8 cellular contexts compared by ENCODE assay signal in genomic region chr11:123194308-123195181, GRCh38. TPM values are rescaled to one million over a fixed set of nuclear protein-coding genes. Genes with fewer than 3 reads are reported as not detected.
A peak's percentile ranks its signal among the peaks of the same experiment; 100 is the strongest.
DNase-seq lines count a peak whose midpoint lies in the region; ATAC-seq and TF ChIP-seq lines count a peak whose summit lies in the region.

No MANE protein-coding gene starts in this region.

- intact Hi-C loops in A673 (cut with micrococcal nuclease; ENCODE audit: unreplicated experiment) = no loop called here
- intact Hi-C loops in breast epithelium (cut with DNase I; ENCODE audit: low total_unique reads) = no loop called here
- intact Hi-C loops in left lung (cut with DNase I) = no loop called here
- intact Hi-C loops in OCI-LY7 (cut with micrococcal nuclease; ENCODE audit: unreplicated experiment) = no loop called here

- no peak overlapping the region for H3K4me2 ChIP-seq in OCI-LY7 (ENCODE audit: low read length)

- ATAC-seq in left lung (peak; percentile 65), upper lobe of left lung (ENCODE audit: low FRiP score in 2 of 2) (peak in 1 of 2 donors; percentile 70), GM19455 (IDR thresholded peaks at IDR 0.05; ENCODE audit: unreplicated experiment) (no peak)

- WGBS in upper lobe of left lung, 2 donors = 7% methylated on average over 17 to 21 of the region's 53 CpGs

- H2AFZ ChIP-seq in OCI-LY7 (ENCODE audit: low read length) = no peak overlapping the region

- no TSS peak for BruUV-seq in A673 (replicated peaks; lab: Mats Ljungman, UMichigan)
- no TSS peak for BruUV-seq in OCI-LY7 (replicated peaks; lab: Mats Ljungman, UMichigan)

- no peaks in the 10 kb centered on the region for H3K27me3 ChIP-seq in A673 (replicated peaks; ENCODE audit: insufficient read depth, low read depth, low read length, poor library complexity)
- H3K27me3 ChIP-seq in breast epithelium = peaks cover 3 to 8% of the 10 kb centered on the region in 2 donors
- H3K27me3 ChIP-seq in left lung = peaks cover 28 to 96% of the 10 kb centered on the region in 2 donors
- peaks cover 0 to 21% (median 10%) of the 10 kb centered on the region in 4 donors for H3K27me3 ChIP-seq in upper lobe of left lung

- CTCF ChIA-PET in A673 (lab: Charles Lee) = interaction anchor here (0.6 kb wide), 1 partner anchor 16 kb away, joined by 3 read pairs; no protein-coding TSS in a partner anchor
- CTCF ChIA-PET in OCI-LY7 (lab: Charles Lee; ENCODE audit: unreplicated experiment) = no interaction called here

- POLR2A ChIA-PET in A673 (lab: Charles Lee; ENCODE audit: low non-redundant PET) = no interaction called here
- POLR2A ChIA-PET in OCI-LY7 (lab: Charles Lee) = no interaction called here

- TF ChIP-seq EP300 in upper lobe of left lung (IDR thresholded peaks at IDR 0.05) = no peak

- H3K27ac ChIP-seq in A673 (ENCODE audit: low read depth, low read length, poor library complexity, severe bottlenecking) = peak overlapping the region; percentile 81
- peak overlapping the region; percentile 83 to 93 for H3K27ac ChIP-seq in breast epithelium
- peak overlapping the region; percentile 33 to 50 for H3K27ac ChIP-seq in left lung
- peak overlapping the region; percentile 50 to 64 (median 63) for H3K27ac ChIP-seq in upper lobe of left lung
- H3K27ac ChIP-seq in OCI-LY7 (ENCODE audit: low read depth, low read length, poor library complexity, severe bottlenecking) = no peak overlapping the region

- no peak for TF ChIP-seq POLR2A in breast epithelium (IDR thresholded peaks at IDR 0.05)
- no peak for TF ChIP-seq POLR2A in upper lobe of left lung (IDR thresholded peaks at IDR 0.05)

- H3K9me2 ChIP-seq in OCI-LY7 (ENCODE audit: insufficient read depth, low read length) = no peaks in the 10 kb centered on the region

- H3K36me3 ChIP-seq in A673 (ENCODE audit: insufficient read depth, low read length, poor library complexity, severe bottlenecking) = peaks cover 3% of the 10 kb centered on the region
- H3K36me3 ChIP-seq in breast epithelium = no peaks in the 10 kb centered on the region
- no peaks in the 10 kb centered on the region for H3K36me3 ChIP-seq in left lung
- H3K36me3 ChIP-seq in upper lobe of left lung = no peaks in the 10 kb centered on the region
- no peaks in the 10 kb centered on the region for H3K36me3 ChIP-seq in OCI-LY7 (ENCODE audit: insufficient read depth, low read length)

- peak overlapping the region; percentile 53 for H3K4me3 ChIP-seq in A673 (ENCODE audit: low read depth, low read length, poor library complexity, severe bottlenecking)
- H3K4me3 ChIP-seq in breast epithelium = peak overlapping the region; percentile 55 to 83 (median 65)
- H3K4me3 ChIP-seq in left lung = peak overlapping the region; percentile 21 to 31
- H3K4me3 ChIP-seq in upper lobe of left lung = peak overlapping the region; percentile 4 to 52 (median 48)
- no peak overlapping the region for H3K4me3 ChIP-seq in OCI-LY7 (ENCODE audit: low read depth, low read length, poor library complexity, severe bottlenecking)

- TF ChIP-seq CTCF in A673 (conservative IDR thresholded peaks at IDR 0.05; ENCODE audit: low read depth, low read length) = no peak
- no peak for TF ChIP-seq CTCF in breast epithelium (IDR thresholded peaks at IDR 0.05)
- no peak for TF ChIP-seq CTCF in left lung (IDR thresholded peaks at IDR 0.05)
- TF ChIP-seq CTCF in upper lobe of left lung (IDR thresholded peaks at IDR 0.05) = no peak
- no peak for TF ChIP-seq CTCF in OCI-LY7 (conservative IDR thresholded peaks at IDR 0.05; ENCODE audit: low read length)

- H3K9me3 ChIP-seq in A673 (ENCODE audit: low read depth, low read length, poor library complexity, severe bottlenecking) = no peaks in the 10 kb centered on the region
- H3K9me3 ChIP-seq in breast epithelium = no peaks in the 10 kb centered on the region
- no peaks in the 10 kb centered on the region for H3K9me3 ChIP-seq in left lung
- H3K9me3 ChIP-seq in upper lobe of left lung = no peaks in the 10 kb centered on the region
- H3K9me3 ChIP-seq in OCI-LY7 (ENCODE audit: low read length) = no peaks in the 10 kb centered on the region

- H4K20me1 ChIP-seq in OCI-LY7 (ENCODE audit: insufficient read depth, low read length) = no peaks in the 10 kb centered on the region

- H3K4me1 ChIP-seq in A673 (ENCODE audit: insufficient read depth, low read length, poor library complexity, severe bottlenecking) (peaks cover 38% of the 10 kb centered on the region), breast epithelium (peaks cover 0 to 4% of the 10 kb centered on the region in 2 donors), left lung (peaks cover 5 to 15% of the 10 kb centered on the region in 2 donors), upper lobe of left lung (peaks cover 2 to 22% (median 17%) of the 10 kb centered on the region in 4 donors), OCI-LY7 (ENCODE audit: insufficient read depth, low read length, poor library complexity, severe bottlenecking) (no peaks in the 10 kb centered on the region)

- DNase-seq in A673 (ENCODE audit: low spot score) = peak; percentile 56
- DNase-seq in HK-2 (ENCODE audit: unreplicated experiment) = peak; percentile 58
- no peak for DNase-seq in breast epithelium (ENCODE audit: low spot score in 2 of 2)
- peak in 1 of 2 donors; percentile 78 for DNase-seq in left lung
- DNase-seq in upper lobe of left lung = peak; percentile 42 to 87
- no peak for DNase-seq in OCI-LY7 (ENCODE audit: low spot score)
- DNase-seq in stimulated activated CD4-positive, alpha-beta T cell treated with anti-CD3 and anti-CD28 coated beads, Interleukin-12 subunit alpha, Interleukin-12 subunit beta, amount 100 ng/mL, for 4 hours = no peak

- no peaks in the 10 kb centered on the region for H3K79me2 ChIP-seq in OCI-LY7 (ENCODE audit: insufficient read depth, low read depth, low read length)

RNA-seq across cellular contexts. Expression of gene CLMP, which starts 0.5 kb away (rescaled TPM):
- total RNA-seq in A673 (2021) (45.9 and 62.6 TPM in 2 replicates), breast epithelium (100 to 1,000 TPM in 1 of 3 donors, 10 to 100 TPM in 2; 70.8 to 241 (median 82.9) TPM), left lung (10 to 100 TPM; 20.4 to 22.5 TPM), upper lobe of left lung (10 to 100 TPM in 5 of 6 donors, 1 to 10 TPM in 1; 6.0 to 23.4 (median 15.3) TPM), OCI-LY7 (2022) (not detected in 2 replicates)
- total RNA-seq in OCI-LY7 (2014; rRNA removed; shearing (Covaris generic)) = not detected in 2 replicates

Comparison
In these comparisons a context has a peak if more than half of its experiments do, and no peak if none do; other contexts are left out.
1. DNase-seq: peak in A673 (single experiment), HK-2 (single experiment) and upper lobe of left lung (2 of 2); none in breast epithelium (0 of 2), OCI-LY7 (single experiment) and stimulated activated CD4-positive, alpha-beta T cell treated with anti-CD3 and anti-CD28 coated beads, Interleukin-12 subunit alpha, Interleukin-12 subunit beta, amount 100 ng/mL, for 4 hours (single experiment).
2. RNA of gene CLMP, which starts 0.5 kb away (total RNA-seq): 70.8 to 241 TPM in breast epithelium, 45.9 to 62.6 TPM in A673, 20.4 to 22.5 TPM in left lung and 6.0 to 23.4 TPM in upper lobe of left lung; not detected in OCI-LY7; every median in the first group is over 4 times any median in the second.